8 cellular contexts compared by ENCODE assay signal in genomic region chr1:16366722-16367257, GRCh38.
DNase-seq lines count a peak whose midpoint lies in the region; ATAC-seq and TF ChIP-seq lines count a peak whose summit lies in the region.

Gene SZRD1, plus strand, starts transcription at chr1:16367242. Its CDS starts 16 bp downstream, at chr1:16367258.

- ATAC-seq in HG02623 (IDR thresholded peaks at IDR 0.05; ENCODE audit: unreplicated experiment), result peak; percentile 70

- H3K27ac ChIP-seq in neutrophil (peak within 1 kb of the TSS; percentile 90), substantia nigra (ENCODE audit: low read depth, low read length, poor library complexity, severe bottlenecking) (peak within 1 kb of the TSS; percentile 95)

- H3K36me3 ChIP-seq in neutrophil, result no peaks in the 10 kb centered on the region

- H3K36me3 Mint-ChIP-seq in activated naive CD4-positive, alpha-beta T cell treated with anti-CD3 and anti-CD28 coated beads, Interleukin-2, amount 50 U/mL, for 24 hours, result peaks cover 3% of the 10 kb centered on the region

- no peaks in the 10 kb centered on the region for H3K27me3 Mint-ChIP-seq in activated naive CD4-positive, alpha-beta T cell treated with anti-CD3 and anti-CD28 coated beads, Interleukin-2, amount 50 U/mL, for 24 hours

- H3K4me1 ChIP-seq in neutrophil (ENCODE audit: control insufficient read depth in 1 of 2, insufficient read depth in 1 of 2, low read depth in 1 of 2, low read length in 1 of 2), result peaks cover 53 to 65% of the 10 kb centered on the region in 2 experiments

- H3K27ac Mint-ChIP-seq in activated naive CD4-positive, alpha-beta T cell treated with anti-CD3 and anti-CD28 coated beads, Interleukin-2, amount 50 U/mL, for 24 hours, result peak within 1 kb of the TSS; percentile 98

- H3K4me3 Mint-ChIP-seq in activated naive CD4-positive, alpha-beta T cell treated with anti-CD3 and anti-CD28 coated beads, Interleukin-2, amount 50 U/mL, for 24 hours, result peak within 1 kb of the TSS; percentile 96

- H3K9me3 ChIP-seq in neutrophil, result no peaks in the 10 kb centered on the region

- H3K9me3 Mint-ChIP-seq in activated naive CD4-positive, alpha-beta T cell treated with anti-CD3 and anti-CD28 coated beads, Interleukin-2, amount 50 U/mL, for 24 hours, result no peaks in the 10 kb centered on the region

- H3K27me3 ChIP-seq in neutrophil, result no peaks in the 10 kb centered on the region

- peaks cover 37% of the 10 kb centered on the region for H3K4me1 Mint-ChIP-seq in activated naive CD4-positive, alpha-beta T cell treated with anti-CD3 and anti-CD28 coated beads, Interleukin-2, amount 50 U/mL, for 24 hours

- DNase-seq in GF-D8 (lab: John Stamatoyannopoulos, UW) (peak; percentile 97), NCI-H1092 treated with DMSO at 0.1 percent for 48 hours (lab: John Stamatoyannopoulos, UW) (peak; percentile 100), SKM-1 (lab: John Stamatoyannopoulos, UW; ENCODE audit: unreplicated experiment) (peak; percentile 98), germinal center (ENCODE audit: low spot score) (peak; percentile 95), substantia nigra (lab: John Stamatoyannopoulos, UW) (peak in 45 of 49 donors; percentile 86 to 99 (median 96))

- peak within 1 kb of the TSS; percentile 80 to 88 for H3K4me3 ChIP-seq in neutrophil (ENCODE audit: low read depth in 1 of 2, low read length in 1 of 2)

- peak; percentile 6 for TF ChIP-seq CTCF in neutrophil (IDR thresholded peaks at IDR 0.05)

Comparison
In these comparisons a context has a peak if more than half of its experiments do, and no peak if none do; other contexts are left out.
1. Peak in every context shown above with its lines: DNase-seq, ATAC-seq, H3K4me3 ChIP-seq and H3K27ac ChIP-seq.